Comparison of ENCODE assay signal across 8 cellular contexts in genomic region chr13:106535552-106536243, GRCh38. TPM values are rescaled to one million over a fixed set of nuclear protein-coding genes. Genes with fewer than 3 reads are reported as not detected.
DNase-seq lines count a peak whose midpoint lies in the region; TF ChIP-seq lines count a peak whose summit lies in the region.

Gene EFNB2, minus strand, starts transcription at chr13:106535662. Its CDS starts 698 bp downstream, at chr13:106534964.

- H3K79me1 ChIP-seq in trophoblast cell (ENCODE audit: low read length) = peaks cover 19% of the 10 kb centered on the region

- no peak within 1 kb of the TSS for H3K23ac ChIP-seq in trophoblast cell (ENCODE audit: low read length)

- peak in 1 of 2 donors; percentile 78 for TF ChIP-seq EP300 in tibial nerve (IDR thresholded peaks at IDR 0.05)

- H2BK120ac ChIP-seq in trophoblast cell (ENCODE audit: insufficient read depth, low read length, poor library complexity) = peak within 1 kb of the TSS; percentile 23

- no peak within 1 kb of the TSS for H2AK5ac ChIP-seq in trophoblast cell (ENCODE audit: low read length)

- H3K4ac ChIP-seq in trophoblast cell (ENCODE audit: low read depth, low read length) = peak within 1 kb of the TSS; percentile 99

- H3K4me2 ChIP-seq in trophoblast cell (ENCODE audit: low read length) = peak within 1 kb of the TSS; percentile 99

- DNase-seq in GM12864 (ENCODE audit: low read depth) = peak; percentile 70
- no peak for DNase-seq in HFF-Myc (ENCODE audit: extremely low read depth, low read depth)
- peak; percentile 75 for DNase-seq in NAMALWA (ENCODE audit: low spot score)
- DNase-seq in SW 1271 (lab: John Stamatoyannopoulos, UW) = peak; percentile 3 to 43
- peak; percentile 97 for DNase-seq in adipocyte (ENCODE audit: low read depth)
- DNase-seq in cardiac muscle cell (ENCODE audit: low read depth in 1 of 2, low spot score in 1 of 2) = peak; percentile 96 to 97
- peak; percentile 93 to 97 for DNase-seq in trophoblast cell
- DNase-seq in tibial nerve (ENCODE audit: low spot score in 2 of 2) = peak; percentile 69

- peak within 1 kb of the TSS; percentile 92 for H3K18ac ChIP-seq in trophoblast cell (ENCODE audit: low read length)

- H3K4me3 ChIP-seq in GM12864 (ENCODE audit: low read depth, low read length) = peak within 1 kb of the TSS; percentile 66
- H3K4me3 ChIP-seq in HFF-Myc (replicated peaks; ENCODE audit: low read depth, low read length) = peak within 1 kb of the TSS; percentile 59
- H3K4me3 ChIP-seq in adipocyte (ENCODE audit: low read length) = peak within 1 kb of the TSS; percentile 81
- peak within 1 kb of the TSS; percentile 88 for H3K4me3 ChIP-seq in cardiac muscle cell
- H3K4me3 ChIP-seq in trophoblast cell (ENCODE audit: low read depth, low read length) = peak within 1 kb of the TSS; percentile 92
- H3K4me3 ChIP-seq in tibial nerve = peak within 1 kb of the TSS; percentile 49 to 82 (median 74)

- H3K9me3 ChIP-seq in adipocyte (ENCODE audit: control insufficient read depth, low read length) = no peaks in the 10 kb centered on the region
- H3K9me3 ChIP-seq in cardiac muscle cell (ENCODE audit: low read depth) = no peaks in the 10 kb centered on the region
- H3K9me3 ChIP-seq in trophoblast cell (ENCODE audit: insufficient read depth, low read depth, low read length) = no peaks in the 10 kb centered on the region
- H3K9me3 ChIP-seq in tibial nerve = no peaks in the 10 kb centered on the region

- H3K36me3 ChIP-seq in adipocyte (ENCODE audit: control insufficient read depth, insufficient read depth, low read length, severe bottlenecking) = peaks cover 4% of the 10 kb centered on the region
- peaks cover 3% of the 10 kb centered on the region for H3K36me3 ChIP-seq in cardiac muscle cell
- no peaks in the 10 kb centered on the region for H3K36me3 ChIP-seq in trophoblast cell (ENCODE audit: control insufficient read depth in 1 of 2, insufficient read depth in 2 of 2, low read length in 2 of 2)
- peaks cover 0 to 4% (median 0%) of the 10 kb centered on the region in 3 donors for H3K36me3 ChIP-seq in tibial nerve

- H3K4me1 ChIP-seq in adipocyte (ENCODE audit: control insufficient read depth, insufficient read depth, low read length) = peaks cover 12% of the 10 kb centered on the region
- peaks cover 13% of the 10 kb centered on the region for H3K4me1 ChIP-seq in cardiac muscle cell (ENCODE audit: low read depth)
- peaks cover 7 to 12% of the 10 kb centered on the region in 2 experiments for H3K4me1 ChIP-seq in trophoblast cell (ENCODE audit: control insufficient read depth in 1 of 2, insufficient read depth in 2 of 2, low read length in 2 of 2)
- H3K4me1 ChIP-seq in tibial nerve = peaks cover 0 to 30% (median 11%) of the 10 kb centered on the region in 4 donors

- H3K79me2 ChIP-seq in trophoblast cell (ENCODE audit: control insufficient read depth, insufficient read depth, low read length, poor library complexity) = peaks cover 22% of the 10 kb centered on the region

- H3K9ac ChIP-seq in adipocyte (ENCODE audit: low read length) = peak within 1 kb of the TSS; percentile 60
- peak within 1 kb of the TSS; percentile 95 for H3K9ac ChIP-seq in trophoblast cell (ENCODE audit: low read length)

- TF ChIP-seq CTCF in GM12864 (IDR thresholded peaks at IDR 0.05; ENCODE audit: low read depth, low read length, missing control alignments) = no peak
- no peak for TF ChIP-seq CTCF in HFF-Myc (IDR thresholded peaks at IDR 0.05; ENCODE audit: low read depth, low read length, missing control alignments)
- no peak for TF ChIP-seq CTCF in cardiac muscle cell (IDR thresholded peaks at IDR 0.05; ENCODE audit: low read depth, low read length)
- peak in 1 of 5 experiments; percentile 52 for TF ChIP-seq CTCF in tibial nerve (IDR thresholded peaks at IDR 0.05)

- H2BK5ac ChIP-seq in trophoblast cell (ENCODE audit: low read depth, low read length, poor library complexity) = peak within 1 kb of the TSS; percentile 68

- WGBS in trophoblast cell (ENCODE audit: extremely low coverage, insufficient coverage, insufficient read length) = no CpG with 5 or more reads among the region's 102 CpGs
- WGBS in tibial nerve, 2 donors = 1% methylated on average over 28 to 54 of the region's 102 CpGs

- peak within 1 kb of the TSS; percentile 83 for H2AFZ ChIP-seq in trophoblast cell (ENCODE audit: insufficient read depth, low read length, poor library complexity)

- peak within 1 kb of the TSS; percentile 68 for H4K8ac ChIP-seq in trophoblast cell (ENCODE audit: low read depth, low read length)

- peak within 1 kb of the TSS; percentile 72 for H4K91ac ChIP-seq in trophoblast cell (ENCODE audit: low read depth, low read length)

- H2BK12ac ChIP-seq in trophoblast cell (ENCODE audit: low read length) = peak within 1 kb of the TSS; percentile 33

- peak within 1 kb of the TSS; percentile 74 for H4K12ac ChIP-seq in trophoblast cell (ENCODE audit: low read depth, low read length)

- H3K27me3 ChIP-seq in adipocyte (replicated peaks; ENCODE audit: control insufficient read depth, insufficient read depth, low read length) (no peaks in the 10 kb centered on the region), cardiac muscle cell (no peaks in the 10 kb centered on the region), trophoblast cell (ENCODE audit: insufficient read depth, low read length) (no peaks in the 10 kb centered on the region), tibial nerve (no peaks in the 10 kb centered on the region)

- H3K27ac ChIP-seq in cardiac muscle cell (no peak within 1 kb of the TSS), trophoblast cell (ENCODE audit: low read depth, low read length) (peak within 1 kb of the TSS; percentile 64), tibial nerve (peak within 1 kb of the TSS; percentile 72 to 94 (median 82))

- peak; percentile 92 to 97 for TF ChIP-seq POLR2A in tibial nerve (IDR thresholded peaks at IDR 0.05)

- peak within 1 kb of the TSS; percentile 77 for H3K14ac ChIP-seq in trophoblast cell (ENCODE audit: low read length)

RNA-seq across cellular contexts. Expression of gene EFNB2, which starts in this region (rescaled TPM):
- total RNA-seq in cardiac muscle cell (10.9 and 11.1 TPM in 2 replicates), tibial nerve (10 to 100 TPM; 12.6 to 20.8 (median 18.3) TPM)
- 11.1 and 12.2 TPM in 2 replicates for polyA plus RNA-seq in cardiac muscle cell
- polyA plus RNA-seq in trophoblast cell (2013) = 67.0 and 70.6 TPM in 2 replicates
